22 cellular contexts compared by ENCODE assay signal in genomic region chr12:84929486-84929885, GRCh38. TPM values are rescaled to one million over a fixed set of nuclear protein-coding genes. Genes with fewer than 3 reads are reported as not detected.
"Had no signal": no experiment of that assay in that cellular context is flagged by ENCODE, and none has a peak within 500 bp of the region (broad histone marks: within the 10 kb centered on the region; RNA-seq: fewer than 3 reads in every experiment).

No MANE protein-coding gene starts in this region.

- H3K9ac ChIP-seq: SK-N-SH had no signal

- H3K4me2 ChIP-seq: SK-N-SH had no signal

- H3K27me3 ChIP-seq: MG63 had no signal

- H3K27ac ChIP-seq: RWPE1 had no signal

- H3K9me2 ChIP-seq: SK-N-SH had no signal

- H3K36me3 ChIP-seq: MG63 had no signal

- H3K9me3 ChIP-seq: MG63, SK-N-SH had no signal

- H3K4me3 ChIP-seq: MG63 had no signal

- DNase-seq: Karpas-422, KG1, MG63, NCI-H1092, NCI-H1105 treated with DMSO at 0.1 percent for 48 hours, NCI-H1417 treated with DMSO at 0.1 percent for 48 hours, NCI-H146, NCI-H1694 treated with DMSO at 0.1 percent for 48 hours, NCI-H1930, NCI-H2081, NCI-H2107, NCI-H2227 treated with DMSO at 0.1 percent for 48 hours, NCI-H446, NCI-H510A, NCI-H524 treated with DMSO at 0.1 percent for 48 hours, NCI-H69, NCI-H774, SHP77, SK-N-SH, SW 1271 had no signal

RNA-seq across cellular contexts. Expression of gene SLC6A15, which starts 16.9 kb away (rescaled TPM):
- total RNA-seq: HT-29 had no signal
